In genomic region chr13:55013051-55013450, GRCh38 we compare ENCODE assay signal across 18 cellular contexts.
A peak's percentile ranks its signal among the peaks of the same experiment; 100 is the strongest.
DNase-seq lines count a peak whose midpoint lies in the region; ATAC-seq and TF ChIP-seq lines count a peak whose summit lies in the region.
"Had no signal": no experiment of that assay in that cellular context is flagged by ENCODE, and none has a peak within 500 bp of the region (broad histone marks: within the 10 kb centered on the region; RNA-seq: fewer than 3 reads in every experiment).

No MANE protein-coding gene starts in this region.

- H3K27me3 Mint-ChIP-seq in neural crest cell (ENCODE audit: low read depth) (no peaks in the 10 kb centered on the region), osteocyte (ENCODE audit: unreplicated experiment) (no peaks in the 10 kb centered on the region)
- H3K27me3 Mint-ChIP-seq: CD4-positive, alpha-beta memory T cell; IgD-negative memory B cell had no signal

- no peak overlapping the region for H3K4me3 Mint-ChIP-seq in neural crest cell
- H3K4me3 Mint-ChIP-seq in osteocyte (ENCODE audit: unreplicated experiment): no peak overlapping the region
- H3K4me3 Mint-ChIP-seq: CD4-positive, alpha-beta memory T cell; IgD-negative memory B cell had no signal

- ATAC-seq in heart left ventricle: no peak

- H3K27ac ChIP-seq in SK-N-MC: peak overlapping the region; percentile 7; the same call in 1 of the 2 replicates
- H3K27ac ChIP-seq in osteoblast (ENCODE audit: low read depth, low read length): no peak overlapping the region
- H3K27ac ChIP-seq in heart left ventricle: no peak overlapping the region

- H3K4me2 ChIP-seq in osteoblast (ENCODE audit: insufficient read depth, low read length): no peak overlapping the region

- H3K36me3 Mint-ChIP-seq in neural crest cell (ENCODE audit: low read depth) (no peaks in the 10 kb centered on the region), osteocyte (ENCODE audit: unreplicated experiment) (no peaks in the 10 kb centered on the region)
- H3K36me3 Mint-ChIP-seq: CD4-positive, alpha-beta memory T cell had no signal

- H3K36me3 ChIP-seq in SK-N-MC (ENCODE audit: insufficient read depth, low read length) (no peaks in the 10 kb centered on the region), osteoblast (ENCODE audit: insufficient read depth, low read length) (no peaks in the 10 kb centered on the region), heart left ventricle (no peaks in the 10 kb centered on the region)

- TF ChIP-seq CTCF in neural crest cell (conservative IDR thresholded peaks at IDR 0.05) (no peak), osteoblast (IDR thresholded peaks at IDR 0.05; ENCODE audit: extremely low read depth, low read depth, low read length) (no peak), heart left ventricle (IDR thresholded peaks at IDR 0.05) (no peak), osteocyte (IDR thresholded peaks at IDR 0.05) (no peak)

- H3K4me1 ChIP-seq in osteoblast (ENCODE audit: insufficient read depth, low read length): no peaks in the 10 kb centered on the region
- no peaks in the 10 kb centered on the region for H3K4me1 ChIP-seq in heart left ventricle

- no peaks in the 10 kb centered on the region for H3K9me3 Mint-ChIP-seq in neural crest cell
- H3K9me3 Mint-ChIP-seq in osteocyte (ENCODE audit: unreplicated experiment): peaks cover 12% of the 10 kb centered on the region

- peak overlapping the region; percentile 35 for H3K9ac ChIP-seq in SK-N-MC (ENCODE audit: insufficient read length)

- H2AFZ ChIP-seq in osteoblast (ENCODE audit: low read length): no peak overlapping the region

- peak overlapping the region; percentile 61 for H3K27ac Mint-ChIP-seq in neural crest cell (ENCODE audit: unreplicated experiment)
- no peak overlapping the region for H3K27ac Mint-ChIP-seq in osteocyte (ENCODE audit: unreplicated experiment)
- H3K27ac Mint-ChIP-seq: CD4-positive, alpha-beta memory T cell; IgD-negative memory B cell had no signal

- WGBS in heart left ventricle, 4 donors: 24 to 42% (median 36%) methylated on average over 4 of the region's 4 CpGs

- TF ChIP-seq POLR2A in heart left ventricle (IDR thresholded peaks at IDR 0.05): no peak

- intact Hi-C loops in heart left ventricle (cut with DNase I): no loop called here

- peak overlapping the region; percentile 9; the same call in 1 of the 2 replicates for H3K4me3 ChIP-seq in SK-N-MC
- H3K4me3 ChIP-seq in osteoblast (ENCODE audit: insufficient read depth, low read length): no peak overlapping the region
- H3K4me3 ChIP-seq in heart left ventricle: no peak overlapping the region

- peaks cover 3% of the 10 kb centered on the region for H3K4me1 Mint-ChIP-seq in neural crest cell
- no peaks in the 10 kb centered on the region for H3K4me1 Mint-ChIP-seq in osteocyte (ENCODE audit: unreplicated experiment)
- H3K4me1 Mint-ChIP-seq: CD4-positive, alpha-beta memory T cell; IgD-negative memory B cell had no signal

- H3K27me3 ChIP-seq in osteoblast (ENCODE audit: insufficient read depth, low read length) (no peaks in the 10 kb centered on the region), heart left ventricle (no peaks in the 10 kb centered on the region)

- H4K20me1 ChIP-seq in osteoblast (ENCODE audit: insufficient read depth, low read length): no peaks in the 10 kb centered on the region

- H3K79me2 ChIP-seq in osteoblast (ENCODE audit: insufficient read depth, low read length): no peaks in the 10 kb centered on the region

- H3K9me3 ChIP-seq in SK-N-MC (ENCODE audit: low read depth, low read length): no peaks in the 10 kb centered on the region
- H3K9me3 ChIP-seq in osteoblast (ENCODE audit: low read depth, low read length): no peaks in the 10 kb centered on the region
- H3K9me3 ChIP-seq in heart left ventricle: no peaks in the 10 kb centered on the region

- DNase-seq in ELF-1 (ENCODE audit: low read depth, low spot score) (peak; percentile 18), SK-N-MC (ENCODE audit: low read depth, low spot score) (no peak), iPS-NIHi7 (ENCODE audit: extremely low spot score) (peak; percentile 17), neural crest cell (ENCODE audit: low read depth, low spot score) (no peak), osteoblast (ENCODE audit: insufficient read length, low spot score, missing footprints) (no peak), heart left ventricle (no peak), osteocyte (ENCODE audit: extremely low spot score, unreplicated experiment) (no peak)
- DNase-seq in activated naive CD4-positive, alpha-beta T cell (lab: John Stamatoyannopoulos, UW): no peak
- DNase-seq: Calu3; CD4-positive, alpha-beta memory T cell; Kasumi-1; MM.1S; NCI-H1092 treated with DMSO at 0.1 percent for 48 hours; NCI-H1694; NCI-H226; NCI-H524 treated with DMSO at 0.1 percent for 48 hours; SHP77 treated with DMSO at 0.1 percent for 48 hours had no signal

Comparison
In these comparisons a context has a peak if more than half of its experiments do, and no peak if none do; other contexts are left out.
1. DNase-seq: peak in ELF-1 (single experiment) and iPS-NIHi7 (single experiment); none in SK-N-MC (single experiment), neural crest cell (single experiment), osteoblast (single experiment), heart left ventricle (0 of 5), activated naive CD4-positive, alpha-beta T cell (0 of 4) and osteocyte (single experiment).